ENCODE assay signal across 10 cellular contexts in genomic region chr12:1811281-1811947, GRCh38. TPM values are rescaled to one million over a fixed set of nuclear protein-coding genes. Genes with fewer than 3 reads are reported as not detected.
DNase-seq lines count a peak whose midpoint lies in the region; ATAC-seq, FAIRE-seq and TF ChIP-seq lines count a peak whose summit lies in the region.
"Had no signal": no experiment of that assay in that cellular context is flagged by ENCODE, and none has a peak within 500 bp of the region (broad histone marks: within the 10 kb centered on the region; RNA-seq: fewer than 3 reads in every experiment).

No MANE protein-coding gene starts in this region.

- no peak for ATAC-seq in HG03025 (IDR thresholded peaks at IDR 0.05; ENCODE audit: low FRiP score, unreplicated experiment)

- no peak for TF ChIP-seq CTCF in cardiac fibroblast (IDR thresholded peaks at IDR 0.05; ENCODE audit: low read depth, low read length)

- 36 to 64% (median 42%) methylated on average over 27 of the region's 27 CpGs for WGBS in small intestine, 3 donors

- peak overlapping the region in 1 of 2 donors; percentile 37 for H3K27ac ChIP-seq in small intestine (ENCODE audit: low read depth in 1 of 2, low read length in 1 of 2)
- H3K27ac ChIP-seq: SJSA1 had no signal

- H3K27me3 ChIP-seq in small intestine (ENCODE audit: control insufficient read depth in 2 of 2, insufficient read depth in 2 of 2, low read length in 2 of 2): no peaks in the 10 kb centered on the region

- no peaks in the 10 kb centered on the region for H3K9me3 ChIP-seq in small intestine (ENCODE audit: control insufficient read depth, low read depth)
- H3K9me3 ChIP-seq: SJSA1 had no signal

- peaks cover 0 to 3% of the 10 kb centered on the region in 2 donors for H3K4me1 ChIP-seq in small intestine (ENCODE audit: control insufficient read depth in 2 of 2, insufficient read depth in 1 of 2, low read depth in 1 of 2, low read length in 1 of 2)
- H3K4me1 ChIP-seq: SJSA1 had no signal

- no peaks in the 10 kb centered on the region for H3K36me3 ChIP-seq in small intestine (ENCODE audit: control insufficient read depth in 2 of 2, insufficient read depth in 2 of 2, low read length in 2 of 2)
- H3K36me3 ChIP-seq: SJSA1 had no signal

- FAIRE-seq in small intestine (lab: Jason Lieb, UNC): no peak

- DNase-seq in GF-D8 (lab: John Stamatoyannopoulos, UW) (peak; percentile 61), UCSD-AML1 (lab: John Stamatoyannopoulos, UW; ENCODE audit: unreplicated experiment) (peak; percentile 84), cardiac fibroblast (ENCODE audit: low read depth in 2 of 2) (peak; percentile 33 to 36), small intestine (peak; percentile 40), cerebellum (ENCODE audit: low spot score) (no peak), NCI-H748 (lab: John Stamatoyannopoulos, UW; ENCODE audit: unreplicated experiment) (no peak), glomerular visceral epithelial cell (ENCODE audit: extremely low spot score) (no peak)

- H3K4me3 ChIP-seq in cardiac fibroblast (replicated peaks in 1 of 2; ENCODE audit: low read depth in 2 of 2, low read length in 2 of 2) (no peak overlapping the region), small intestine (ENCODE audit: low read depth in 1 of 2, low read length in 2 of 2) (no peak overlapping the region)
- H3K4me3 ChIP-seq: SJSA1 had no signal

RNA-seq across cellular contexts. Expression of gene LRTM2, which starts 9.0 kb away (rescaled TPM):
- under 1 TPM in 1 of 3 donors, not detected in 2; 0.03 TPM for polyA plus RNA-seq in small intestine
- 3.5 TPM for total RNA-seq in cerebellum
- total RNA-seq: mucosa of gallbladder, SJSA1 had no signal

Comparison
In these comparisons a context has a peak if more than half of its experiments do, and no peak if none do; other contexts are left out.
1. DNase-seq: peak in GF-D8 (single experiment), UCSD-AML1 (single experiment), cardiac fibroblast (2 of 2) and small intestine (single experiment); none in cerebellum (single experiment), NCI-H748 (single experiment) and glomerular visceral epithelial cell (single experiment).